ENCODE assay signal across 23 cellular contexts in genomic region chr11:36389006-36389405, GRCh38.
"Had no signal": no experiment of that assay in that cellular context is flagged by ENCODE, and none has a peak within 500 bp of the region (broad histone marks: within the 10 kb centered on the region; RNA-seq: fewer than 3 reads in every experiment).

No MANE protein-coding gene starts in this region.

- DNase-seq: activated B cell treated with CpG ODN at 0.5 μM for 24 hours; activated CD4-positive, alpha-beta T cell treated with anti-CD3 and anti-CD28 coated beads, Interleukin-2, amount 50 U/mL, for 4 hours; activated effector memory CD4-positive, alpha-beta T cell treated with anti-CD3 and anti-CD28 coated beads, Interleukin-2, amount 50 U/mL, for 16 hours; activated naive CD4-positive, alpha-beta T cell treated with anti-CD3 and anti-CD28 coated beads, Interleukin-2, amount 50 U/mL, for 16 hours; activated T-cell treated with anti-CD3 and anti-CD28 coated beads, Interleukin-2, amount 50 U/mL, for 72 hours; aorta; dermis blood vessel endothelial cell; esophagus squamous epithelium; gastrocnemius medialis; hypothalamus; nephron progenitor cell; occipital lobe; sigmoid colon; stimulated activated CD4-positive, alpha-beta T cell treated with anti-CD3 and anti-CD28 coated beads, Interleukin-2, amount 100 ng/mL, for 48 hours; stimulated activated CD8-positive, alpha-beta memory T cell treated with anti-CD3 and anti-CD28 coated beads, Interleukin-4, amount 100 ng/mL, for 48 hours; stimulated activated naive CD4-positive, alpha-beta T cell treated with Interleukin-2 at 50 U/mL for 16 hours; substantia nigra; T-cell; T1000; thyroid gland had no signal

- ATAC-seq: gastrocnemius medialis, T-cell had no signal

- H3K36me3 ChIP-seq: esophagus squamous epithelium, gastrocnemius medialis, thyroid gland had no signal

- H3K4me1 ChIP-seq: gastrocnemius medialis, sigmoid colon, thyroid gland had no signal

- H3K27ac ChIP-seq: esophagus squamous epithelium, gastrocnemius medialis, sigmoid colon, thyroid gland had no signal

- H3K27ac Mint-ChIP-seq: activated B cell treated with CpG ODN at 0.5 μM for 24 hours, memory B cell, nephron progenitor cell had no signal

- H3K27me3 ChIP-seq: esophagus squamous epithelium, gastrocnemius medialis, sigmoid colon, thyroid gland had no signal

- H3K36me3 Mint-ChIP-seq: memory B cell had no signal

- H3K4me3 ChIP-seq: esophagus squamous epithelium, gastrocnemius medialis, sigmoid colon, thyroid gland had no signal

- H3K4me3 Mint-ChIP-seq: activated B cell treated with CpG ODN at 0.5 μM for 24 hours; activated CD4-positive, alpha-beta T cell treated with anti-CD3 and anti-CD28 coated beads for 36 hours; brain; memory B cell; nephron progenitor cell; T-cell had no signal

- H3K27me3 Mint-ChIP-seq: activated B cell treated with CpG ODN at 0.5 μM for 24 hours; activated CD4-positive, alpha-beta T cell treated with anti-CD3 and anti-CD28 coated beads for 36 hours; memory B cell had no signal

- H3K9me3 Mint-ChIP-seq: activated T-cell treated with anti-CD3 and anti-CD28 coated beads, Interleukin-2, amount 50 U/mL, for 72 hours; T-cell had no signal
